19 cellular contexts compared by ENCODE assay signal in genomic region chr1:165169729-165170128, GRCh38.
A peak's percentile ranks its signal among the peaks of the same experiment; 100 is the strongest.
DNase-seq lines count a peak whose midpoint lies in the region; ATAC-seq and TF ChIP-seq lines count a peak whose summit lies in the region.
"Had no signal": no experiment of that assay in that cellular context is flagged by ENCODE, and none has a peak within 500 bp of the region (broad histone marks: within the 10 kb centered on the region; RNA-seq: fewer than 3 reads in every experiment).

No MANE protein-coding gene starts in this region.

- no peaks in the 10 kb centered on the region for H4K20me1 ChIP-seq in PC-9 (ENCODE audit: insufficient read depth)
- H4K20me1 ChIP-seq: BLaER1 had no signal

- CTCF ChIA-PET in PC-9 (lab: Charles Lee) = no interaction called here

- H3K4me1 ChIP-seq in PC-9 (replicated peaks; ENCODE audit: insufficient read depth) (peaks cover 47% of the 10 kb centered on the region), breast epithelium (peaks cover 0 to 4% of the 10 kb centered on the region in 2 donors)
- H3K4me1 ChIP-seq: BLaER1, Caco-2 had no signal

- peaks cover 29% of the 10 kb centered on the region for H3F3A ChIP-seq in PC-9 (ENCODE audit: insufficient read depth, low read depth)

- H3K27ac ChIP-seq in PC-9 = peak overlapping the region; percentile 92
- H3K27ac ChIP-seq in breast epithelium = no peak overlapping the region
- H3K27ac ChIP-seq: 22Rv1, BLaER1, C4-2B, GM23248 had no signal

- H3K27me3 ChIP-seq in PC-9 (ENCODE audit: insufficient read depth, low read depth) (no peaks in the 10 kb centered on the region), breast epithelium (no peaks in the 10 kb centered on the region)
- H3K27me3 ChIP-seq: BLaER1 had no signal

- BruUV-seq in PC-9 (replicated peaks; lab: Mats Ljungman, UMichigan) = no TSS peak

- H3K9me2 ChIP-seq in PC-9 (ENCODE audit: insufficient read depth) = no peaks in the 10 kb centered on the region

- DNase-seq in ELF-1 (ENCODE audit: low read depth, low spot score) (peak; percentile 15), PC-9 (peak; percentile 15 to 79), kidney tubule cell (ENCODE audit: low spot score) (peak; percentile 31), renal cortical epithelial cell (ENCODE audit: low read depth) (peak; percentile 14), HUDEP-2 (lab: John Stamatoyannopoulos, UW; ENCODE audit: unreplicated experiment in 76 of 76) (no peak), breast epithelium (ENCODE audit: low spot score in 2 of 2) (no peak), HuH-7.5 (ENCODE audit: low spot score) (no peak)
- DNase-seq: CD4-positive, CD25-positive, alpha-beta regulatory T cell; CD8-positive, alpha-beta T cell; EL; GF-D8; GM23248; H7; HCEC 1CT had no signal

- H2AFZ ChIP-seq in PC-9 = no peak overlapping the region
- H2AFZ ChIP-seq: GM23248 had no signal

- H3K4me2 ChIP-seq in PC-9 = peak overlapping the region; percentile 64
- H3K4me2 ChIP-seq: BLaER1 had no signal

- TF ChIP-seq CTCF in PC-9 (conservative IDR thresholded peaks at IDR 0.05) (no peak), breast epithelium (IDR thresholded peaks at IDR 0.05) (no peak)

- POLR2A ChIA-PET in PC-9 (lab: Charles Lee; ENCODE audit: unreplicated experiment) = no interaction called here

- H3K9me3 ChIP-seq in PC-9 (ENCODE audit: insufficient read depth, low read depth) (no peaks in the 10 kb centered on the region), breast epithelium (no peaks in the 10 kb centered on the region)
- H3K9me3 ChIP-seq: BLaER1, Caco-2 had no signal

- H3K4me3 ChIP-seq in PC-9 (no peak overlapping the region), breast epithelium (no peak overlapping the region)
- H3K4me3 ChIP-seq: BLaER1, GM23248 had no signal

- H3K79me2 ChIP-seq in PC-9 (ENCODE audit: low read depth) = no peaks in the 10 kb centered on the region

- no peaks in the 10 kb centered on the region for H3K36me3 ChIP-seq in PC-9 (ENCODE audit: low read depth)
- H3K36me3 ChIP-seq in breast epithelium = no peaks in the 10 kb centered on the region
- H3K36me3 ChIP-seq: BLaER1 had no signal

- no peak for TF ChIP-seq POLR2A in breast epithelium (IDR thresholded peaks at IDR 0.05)

- intact Hi-C loops in PC-9 (cut with micrococcal nuclease; ENCODE audit: unreplicated experiment) (loop anchor here (5.0 to 10.0 kb wide), 2 partner anchors 33 to 565 kb away; no protein-coding TSS in a partner anchor), breast epithelium (cut with DNase I; ENCODE audit: low total_unique reads) (no loop called here)

- ATAC-seq in GM19467 (IDR thresholded peaks at IDR 0.05; ENCODE audit: unreplicated experiment) = no peak
- ATAC-seq: CD8-positive, alpha-beta T cell had no signal

Comparison
In these comparisons a context has a peak if more than half of its experiments do, and no peak if none do; other contexts are left out.
1. DNase-seq: peak in ELF-1 (single experiment), PC-9 (2 of 2), kidney tubule cell (single experiment) and renal cortical epithelial cell (single experiment); none in HUDEP-2 (0 of 76), breast epithelium (0 of 2) and HuH-7.5 (single experiment).